In genomic region chr11:78417888-78418583, GRCh38 we compare ENCODE assay signal across 1 cellular context.
TF ChIP-seq lines count a peak whose summit lies in the region.

No MANE protein-coding gene starts in this region.

TF ChIP-seq in A549, 52 proteins besides CTCF, POLR2A, EP300 and RAD21 (continued from another document):
- TF ChIP-seq REST (IDR thresholded peaks at IDR 0.05) = no peak
